8 cellular contexts compared by ENCODE assay signal in the genomic region with DNA sequence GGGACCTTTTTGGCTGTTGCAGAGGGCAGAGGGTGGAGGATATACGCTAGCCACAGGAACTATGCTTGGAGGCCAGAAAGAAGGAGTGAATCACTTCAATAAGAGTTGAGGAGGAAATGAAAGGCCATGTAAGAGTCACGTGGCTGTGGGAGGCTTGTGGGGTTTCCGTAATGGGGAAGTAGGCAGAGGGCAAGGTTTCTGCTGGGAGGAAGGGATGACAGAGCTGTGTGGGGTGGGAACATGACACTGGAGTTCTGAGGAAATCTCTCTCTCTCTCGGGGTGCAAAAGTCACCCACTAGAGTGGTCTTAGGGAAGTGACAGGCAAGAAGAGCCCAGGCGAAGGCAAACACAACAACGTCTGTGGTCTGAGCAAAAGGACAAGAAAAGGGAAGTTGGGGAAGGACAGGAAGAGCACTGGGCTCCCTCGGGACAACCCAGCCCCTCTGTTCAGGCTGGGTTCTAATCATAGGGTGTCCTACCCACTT. TPM values are rescaled to one million over a fixed set of nuclear protein-coding genes. Genes with fewer than 3 reads are reported as not detected.
DNase-seq lines count a peak whose midpoint lies in the region; ATAC-seq and TF ChIP-seq lines count a peak whose summit lies in the region.

No MANE protein-coding gene starts in this region.

- TF ChIP-seq CTCF in GM10248 (IDR thresholded peaks at IDR 0.05; ENCODE audit: control extremely low read depth, extremely low read depth, low read depth, missing control alignments) (no peak), mesothelial cell of epicardium (IDR thresholded peaks at IDR 0.05; ENCODE audit: unreplicated experiment) (no peak), RWPE1 (conservative IDR thresholded peaks at IDR 0.05; ENCODE audit: low read depth) (no peak), omental fat pad (IDR thresholded peaks at IDR 0.05) (no peak)

- H3K4me1 Mint-ChIP-seq in activated CD4-positive, alpha-beta memory T cell treated with anti-CD3 and anti-CD28 coated beads for 36 hours (ENCODE audit: low read depth): peaks cover 14% of the 10 kb centered on the region
- no peaks in the 10 kb centered on the region for H3K4me1 Mint-ChIP-seq in mesothelial cell of epicardium

- peak; percentile 73 for ATAC-seq in GM19455 (IDR thresholded peaks at IDR 0.05; ENCODE audit: unreplicated experiment)
- ATAC-seq in HG03439 (IDR thresholded peaks at IDR 0.05; ENCODE audit: unreplicated experiment): peak; percentile 59
- ATAC-seq in omental fat pad (ENCODE audit: low FRiP score): no peak

- intact Hi-C loops in activated CD4-positive, alpha-beta memory T cell treated with anti-CD3 and anti-CD28 coated beads for 36 hours (cut with micrococcal nuclease): no loop called here

- no peak overlapping the region for H3K27ac Mint-ChIP-seq in activated CD4-positive, alpha-beta memory T cell treated with anti-CD3 and anti-CD28 coated beads for 36 hours
- H3K27ac Mint-ChIP-seq in mesothelial cell of epicardium: peak overlapping the region; percentile 16

- POLR2A ChIA-PET in GM10248 (lab: Yijun Ruan, JAX) (no interaction called here), RWPE1 (lab: Yijun Ruan, JAX; ENCODE audit: low non-redundant PET) (no interaction called here)
- POLR2A ChIA-PET in activated CD4-positive, alpha-beta memory T cell treated with anti-CD3 and anti-CD28 coated beads for 36 hours (lab: Charles Lee): no interaction called here

- H3K9me3 Mint-ChIP-seq in activated CD4-positive, alpha-beta memory T cell treated with anti-CD3 and anti-CD28 coated beads for 36 hours: peaks cover 15% of the 10 kb centered on the region
- H3K9me3 Mint-ChIP-seq in mesothelial cell of epicardium: peaks cover 12% of the 10 kb centered on the region

- CTCF ChIA-PET in GM10248 (lab: Yijun Ruan, JAX) (interaction anchor here (1.4 to 1.8 kb wide), 2 partner anchors 44 to 712 kb away, joined by 3 to 5 read pairs; no protein-coding TSS in a partner anchor), RWPE1 (lab: Yijun Ruan, JAX) (no interaction called here)
- CTCF ChIA-PET in activated CD4-positive, alpha-beta memory T cell treated with anti-CD3 and anti-CD28 coated beads for 36 hours (lab: Charles Lee): no interaction called here

- peaks cover 22% of the 10 kb centered on the region for H3K27me3 Mint-ChIP-seq in activated CD4-positive, alpha-beta memory T cell treated with anti-CD3 and anti-CD28 coated beads for 36 hours
- H3K27me3 Mint-ChIP-seq in mesothelial cell of epicardium (ENCODE audit: low read depth): peaks cover 12% of the 10 kb centered on the region

- H3K36me3 Mint-ChIP-seq in activated CD4-positive, alpha-beta memory T cell treated with anti-CD3 and anti-CD28 coated beads for 36 hours: peaks cover 2% of the 10 kb centered on the region
- no peaks in the 10 kb centered on the region for H3K36me3 Mint-ChIP-seq in mesothelial cell of epicardium

- DNase-seq in GM10248 (ENCODE audit: extremely low spot score): peak; percentile 49
- DNase-seq in activated CD4-positive, alpha-beta memory T cell treated with anti-CD3 and anti-CD28 coated beads for 36 hours: peak; percentile 30
- no peak for DNase-seq in mesothelial cell of epicardium (ENCODE audit: low spot score in 2 of 2, unreplicated experiment in 2 of 2)
- DNase-seq in RWPE1 (ENCODE audit: low spot score): no peak
- DNase-seq in stimulated activated CD4-positive, alpha-beta T cell treated with anti-CD3 and anti-CD28 coated beads, Interleukin-2, amount 100 ng/mL, for 48 hours: no peak
- no peak for DNase-seq in omental fat pad (ENCODE audit: low spot score)

- H3K4me3 Mint-ChIP-seq in activated CD4-positive, alpha-beta memory T cell treated with anti-CD3 and anti-CD28 coated beads for 36 hours: no peak overlapping the region
- no peak overlapping the region for H3K4me3 Mint-ChIP-seq in mesothelial cell of epicardium

- H3K27ac ChIP-seq in RWPE1: no peak overlapping the region

RNA-seq across cellular contexts. Expression of a gene that starts 3.9 kb away (rescaled TPM):
- total RNA-seq in activated CD4-positive, alpha-beta memory T cell treated with anti-CD3 and anti-CD28 coated beads for 36 hours: not detected
- total RNA-seq in mesothelial cell of epicardium (not detected in 3 replicates), omental fat pad (under 1 TPM in 3 of 4 donors, not detected in 1; 0.74 to 0.96 (median 0.94) TPM)

RNA-seq across cellular contexts. Expression of a gene that starts 31.6 kb away (rescaled TPM):
- not detected for total RNA-seq in activated CD4-positive, alpha-beta memory T cell treated with anti-CD3 and anti-CD28 coated beads for 36 hours
- 0.09 TPM in 1 of 3 replicates, not detected in the others for total RNA-seq in mesothelial cell of epicardium
- total RNA-seq in omental fat pad: not detected

RNA-seq across cellular contexts. Expression of a gene that starts 45.5 kb away (rescaled TPM):
- not detected for total RNA-seq in activated CD4-positive, alpha-beta memory T cell treated with anti-CD3 and anti-CD28 coated beads for 36 hours
- total RNA-seq in mesothelial cell of epicardium (not detected in 3 replicates), omental fat pad (under 1 TPM in 1 of 4 donors, not detected in 3; 0.38 TPM)

Comparison
In these comparisons a context has a peak if more than half of its experiments do, and no peak if none do; other contexts are left out.
1. DNase-seq: peak in GM10248 (single experiment) and activated CD4-positive, alpha-beta memory T cell treated with anti-CD3 and anti-CD28 coated beads for 36 hours (single experiment); none in mesothelial cell of epicardium (0 of 2), RWPE1 (single experiment), stimulated activated CD4-positive, alpha-beta T cell treated with anti-CD3 and anti-CD28 coated beads, Interleukin-2, amount 100 ng/mL, for 48 hours (0 of 2) and omental fat pad (single experiment).